In genomic region chr16:20674684-20675487, GRCh38 we compare ENCODE assay signal across 9 cellular contexts. TPM values are rescaled to one million over a fixed set of nuclear protein-coding genes. Genes with fewer than 3 reads are reported as not detected.
DNase-seq lines count a peak whose midpoint lies in the region; ATAC-seq and TF ChIP-seq lines count a peak whose summit lies in the region.
"Had no signal": no experiment of that assay in that cellular context is flagged by ENCODE, and none has a peak within 500 bp of the region (broad histone marks: within the 10 kb centered on the region; RNA-seq: fewer than 3 reads in every experiment).

No MANE protein-coding gene starts in this region.

- H3K9ac ChIP-seq in mammary epithelial cell (ENCODE audit: insufficient read depth, low read length) = no peak overlapping the region

- CTCF ChIA-PET in mammary epithelial cell (lab: Charles Lee; ENCODE audit: low non-redundant PET) (no interaction called here), HEK293T (lab: Yijun Ruan, JAX) (no interaction called here)

- 1% methylated on average over 12 of the region's 19 CpGs for WGBS in mammary epithelial cell (ENCODE audit: low coverage, missing lambda C conversion rate)

- H4K20me1 ChIP-seq in mammary epithelial cell (ENCODE audit: insufficient read depth, low read length) = no peaks in the 10 kb centered on the region

- BruUV-seq in mammary epithelial cell (replicated peaks; lab: Mats Ljungman, UMichigan) = no TSS peak

- in situ Hi-C loops in mammary epithelial cell (cut with MboI; ENCODE audit: low sequenced_read_pairs in 2 of 2) = no loop called here

- no peaks in the 10 kb centered on the region for H3K79me2 ChIP-seq in mammary epithelial cell (ENCODE audit: insufficient read depth, low read length)

- dilution Hi-C loops in mammary epithelial cell (cut with HindIII; ENCODE audit: low sequenced_read_pairs) = no loop called here

- H3K27me3 ChIP-seq in mammary epithelial cell (ENCODE audit: insufficient read depth, low read length) = no peaks in the 10 kb centered on the region
- no peaks in the 10 kb centered on the region for H3K27me3 ChIP-seq in lower lobe of right lung (ENCODE audit: low read depth)
- no peaks in the 10 kb centered on the region for H3K27me3 ChIP-seq in upper lobe of right lung

- H3K36me3 ChIP-seq in mammary epithelial cell (ENCODE audit: insufficient read depth, low read length) (no peaks in the 10 kb centered on the region), lower lobe of right lung (no peaks in the 10 kb centered on the region), upper lobe of right lung (no peaks in the 10 kb centered on the region)

- H3K4me1 Mint-ChIP-seq in activated T-cell treated with anti-CD3 and anti-CD28 coated beads, Interleukin-2, amount 50 U/mL, for 24 hours (ENCODE audit: low read depth) = peaks cover 39% of the 10 kb centered on the region

- H2AFZ ChIP-seq in mammary epithelial cell (ENCODE audit: low read depth, low read length) = peak overlapping the region; percentile 94

- H3K4me3 Mint-ChIP-seq in activated T-cell treated with anti-CD3 and anti-CD28 coated beads, Interleukin-2, amount 50 U/mL, for 24 hours = no peak overlapping the region

- intact Hi-C loops in mammary epithelial cell (cut with micrococcal nuclease) (no loop called here), lower lobe of right lung (cut with DNase I) (no loop called here), upper lobe of right lung (cut with DNase I) (no loop called here)

- no peak for DNase-seq in activated T-cell treated with anti-CD3 and anti-CD28 coated beads, Interleukin-2, amount 50 U/mL, for 24 hours
- DNase-seq in activated T-cell treated with anti-CD3 and anti-CD28 coated beads for 4 hours = no peak
- DNase-seq in mammary epithelial cell = peak; percentile 15
- DNase-seq in lower lobe of right lung = no peak
- no peak for DNase-seq in upper lobe of right lung
- DNase-seq in HEK293T (ENCODE audit: extremely low spot score) = no peak

- POLR2A ChIA-PET in HEK293T (lab: Yijun Ruan, JAX) = no interaction called here

- no peaks in the 10 kb centered on the region for H3K36me3 Mint-ChIP-seq in activated T-cell treated with anti-CD3 and anti-CD28 coated beads, Interleukin-2, amount 50 U/mL, for 24 hours (ENCODE audit: low read depth)

- peaks cover 18% of the 10 kb centered on the region for H3K4me1 ChIP-seq in mammary epithelial cell (ENCODE audit: insufficient read depth, low read length)
- peaks cover 45% of the 10 kb centered on the region for H3K4me1 ChIP-seq in lower lobe of right lung
- peaks cover 25% of the 10 kb centered on the region for H3K4me1 ChIP-seq in upper lobe of right lung

- H3K27ac Mint-ChIP-seq in activated T-cell treated with anti-CD3 and anti-CD28 coated beads, Interleukin-2, amount 50 U/mL, for 24 hours = peak overlapping the region; percentile 7

- ATAC-seq in lower lobe of right lung = peak; percentile 54 to 56
- peak; percentile 46 for ATAC-seq in upper lobe of right lung
- no peak for ATAC-seq in GM21381 (IDR thresholded peaks at IDR 0.05; ENCODE audit: unreplicated experiment)
- no peak for ATAC-seq in GM18873 (IDR thresholded peaks at IDR 0.05; ENCODE audit: low FRiP score, unreplicated experiment)

- H3K4me2 ChIP-seq in mammary epithelial cell (ENCODE audit: insufficient read depth, low read depth, low read length) = peak overlapping the region; percentile 73

- no peaks in the 10 kb centered on the region for H3K27me3 Mint-ChIP-seq in activated T-cell treated with anti-CD3 and anti-CD28 coated beads, Interleukin-2, amount 50 U/mL, for 24 hours

- H3K27ac ChIP-seq in mammary epithelial cell (ENCODE audit: insufficient read depth, low read depth, low read length) = no peak overlapping the region
- peak overlapping the region; percentile 65 for H3K27ac ChIP-seq in lower lobe of right lung
- H3K27ac ChIP-seq in upper lobe of right lung = peak overlapping the region; percentile 49
- H3K27ac ChIP-seq: SK-N-MC had no signal

- H3K4me3 ChIP-seq in mammary epithelial cell (replicated peaks in 1 of 3; ENCODE audit: insufficient read depth in 1 of 3, low read depth in 2 of 3, low read length in 3 of 3) (peak overlapping the region; percentile 47 to 59 (median 49)), lower lobe of right lung (peak overlapping the region; percentile 47), upper lobe of right lung (peak overlapping the region; percentile 44)
- H3K4me3 ChIP-seq: SK-N-MC had no signal

- H3K9me3 Mint-ChIP-seq in activated T-cell treated with anti-CD3 and anti-CD28 coated beads, Interleukin-2, amount 50 U/mL, for 24 hours = no peaks in the 10 kb centered on the region

- H3K9me3 ChIP-seq in mammary epithelial cell (replicated peaks; ENCODE audit: insufficient read depth, low read length) (no peaks in the 10 kb centered on the region), lower lobe of right lung (no peaks in the 10 kb centered on the region), upper lobe of right lung (no peaks in the 10 kb centered on the region)

- TF ChIP-seq CTCF in mammary epithelial cell (conservative IDR thresholded peaks at IDR 0.05 in 1 of 2, IDR thresholded peaks at IDR 0.05 in 1 of 2; ENCODE audit: extremely low read depth in 1 of 2, insufficient read depth in 1 of 2, low read depth in 1 of 2, low read length in 2 of 2) (no peak), lower lobe of right lung (IDR thresholded peaks at IDR 0.05) (no peak), upper lobe of right lung (IDR thresholded peaks at IDR 0.05) (no peak)

TF ChIP-seq in HEK293T, 16 proteins besides CTCF, POLR2A, EP300 and RAD21:
- TF ChIP-seq HDGF (IDR thresholded peaks at IDR 0.05; ENCODE audit: borderline replicate concordance) (no peak), ELF4 (IDR thresholded peaks at IDR 0.05) (no peak), LEF1 (IDR thresholded peaks at IDR 0.05; ENCODE audit: borderline replicate concordance) (no peak), PKNOX1 (IDR thresholded peaks at IDR 0.05) (no peak), SP1 (IDR thresholded peaks at IDR 0.05) (no peak), TARDBP (IDR thresholded peaks at IDR 0.05) (no peak), L3MBTL2 (conservative IDR thresholded peaks at IDR 0.05) (no peak), NFRKB (IDR thresholded peaks at IDR 0.05) (no peak), CTBP1 (IDR thresholded peaks at IDR 0.05; ENCODE audit: borderline replicate concordance) (no peak), ARNT (IDR thresholded peaks at IDR 0.05) (no peak), FOXM1 (IDR thresholded peaks at IDR 0.05; ENCODE audit: borderline replicate concordance) (no peak), FOXA1 (IDR thresholded peaks at IDR 0.05) (no peak), ZNF384 (IDR thresholded peaks at IDR 0.05) (no peak), SUZ12 (IDR thresholded peaks at IDR 0.05) (no peak), BHLHE40 (IDR thresholded peaks at IDR 0.05; ENCODE audit: borderline replicate concordance) (no peak), FOXK2 (IDR thresholded peaks at IDR 0.05) (no peak)
TF ChIP-seq in HEK293T: peak in this region for 0.

RNA-seq across cellular contexts. Expression of gene ACSM1, which starts 22.6 kb away (rescaled TPM):
- total RNA-seq in mammary epithelial cell (under 1 TPM; 0.33 to 0.35 TPM), lower lobe of right lung (0.53 TPM), upper lobe of right lung (0.52 TPM)
- 0.69 TPM for polyA plus RNA-seq in mammary epithelial cell
- polyA minus RNA-seq in mammary epithelial cell = not detected

Comparison
In these comparisons a context has a peak if more than half of its experiments do, and no peak if none do; other contexts are left out.
1. ATAC-seq: peak in lower lobe of right lung (2 of 2) and upper lobe of right lung (single experiment); none in GM21381 (single experiment) and GM18873 (single experiment).
2. Peak in every context shown above with its lines, with median percentiles within 50 percentile points of each other: H3K4me3 ChIP-seq.